In the genomic region with DNA sequence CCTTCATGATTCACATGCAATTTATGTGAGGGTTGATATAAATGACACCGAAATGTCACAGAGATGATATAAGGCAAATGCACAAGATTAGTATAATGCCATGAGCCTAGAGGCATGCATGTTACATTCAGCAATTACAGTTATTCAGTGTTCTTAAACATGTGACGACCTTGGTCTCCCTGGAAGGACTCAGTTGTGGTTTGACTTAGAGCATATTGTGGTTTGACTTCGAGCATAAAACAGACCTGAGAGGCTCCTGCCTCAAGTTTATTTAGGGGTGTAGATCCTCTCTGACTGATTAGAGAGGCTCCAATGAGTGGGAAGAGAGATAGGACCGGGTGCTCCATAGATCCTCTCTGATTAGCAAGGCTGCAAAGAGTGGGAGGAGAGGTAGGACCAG, we compare ENCODE assay signal across 17 cellular contexts.
DNase-seq lines count a peak whose midpoint lies in the region; ATAC-seq and TF ChIP-seq lines count a peak whose summit lies in the region.
"Had no signal": no experiment of that assay in that cellular context is flagged by ENCODE, and none has a peak within 500 bp of the region (broad histone marks: within the 10 kb centered on the region; RNA-seq: fewer than 3 reads in every experiment).

No MANE protein-coding gene starts in this region.

- no peak overlapping the region for H3K27ac ChIP-seq in OCI-LY3 (ENCODE audit: low read length)
- H3K27ac ChIP-seq in smooth muscle cell (ENCODE audit: low read depth) = peak overlapping the region; percentile 39
- H3K27ac ChIP-seq: BLaER1, HL-60 had no signal

- H3K9me3 Mint-ChIP-seq in activated CD4-positive, alpha-beta T cell treated with anti-CD3 and anti-CD28 coated beads for 36 hours (ENCODE audit: low read depth) = peaks cover 4% of the 10 kb centered on the region
- H3K9me3 Mint-ChIP-seq in activated CD4-positive, alpha-beta T cell treated with anti-CD3 and anti-CD28 coated beads, Interleukin-2, amount 10 ng/mL, durations not matched to agents 7 days and 5 days = peaks cover 5% of the 10 kb centered on the region

- H3K27me3 ChIP-seq in OCI-LY3 (ENCODE audit: low read depth, low read length) = no peaks in the 10 kb centered on the region
- H3K27me3 ChIP-seq in smooth muscle cell (ENCODE audit: low read depth) = no peaks in the 10 kb centered on the region
- H3K27me3 ChIP-seq: BLaER1 had no signal

- WGBS in smooth muscle cell (ENCODE audit: low lambda C conversion rate) = 30% methylated on average over 4 of the region's 4 CpGs

- POLR2A ChIA-PET in activated CD4-positive, alpha-beta T cell treated with anti-CD3 and anti-CD28 coated beads for 36 hours (lab: Charles Lee) = no interaction called here
- POLR2A ChIA-PET in activated CD4-positive, alpha-beta T cell treated with anti-CD3 and anti-CD28 coated beads, Interleukin-2, amount 10 ng/mL, durations not matched to agents 7 days and 5 days (lab: Charles Lee) = no interaction called here

- H3F3A ChIP-seq in smooth muscle cell (ENCODE audit: low read depth) = no peaks in the 10 kb centered on the region

- H3K9ac ChIP-seq in OCI-LY3 (ENCODE audit: low read length) (no peak overlapping the region), smooth muscle cell (ENCODE audit: low read depth) (no peak overlapping the region)
- H3K9ac ChIP-seq: BLaER1 had no signal

- H3K4me1 Mint-ChIP-seq in activated CD4-positive, alpha-beta T cell treated with anti-CD3 and anti-CD28 coated beads for 36 hours = peaks cover 2% of the 10 kb centered on the region
- peaks cover 11% of the 10 kb centered on the region for H3K4me1 Mint-ChIP-seq in activated CD4-positive, alpha-beta T cell treated with anti-CD3 and anti-CD28 coated beads, Interleukin-2, amount 10 ng/mL, durations not matched to agents 7 days and 5 days
- H3K4me1 Mint-ChIP-seq: H9 had no signal

- H3K4me2 ChIP-seq in OCI-LY3 (ENCODE audit: low read length) = no peak overlapping the region
- H3K4me2 ChIP-seq in smooth muscle cell = peak overlapping the region; percentile 4
- H3K4me2 ChIP-seq: BLaER1 had no signal

- H3K4me1 ChIP-seq in OCI-LY3 (ENCODE audit: low read length) = no peaks in the 10 kb centered on the region
- no peaks in the 10 kb centered on the region for H3K4me1 ChIP-seq in smooth muscle cell (ENCODE audit: low read depth)
- H3K4me1 ChIP-seq: BLaER1 had no signal

- H3K27ac Mint-ChIP-seq in activated CD4-positive, alpha-beta T cell treated with anti-CD3 and anti-CD28 coated beads for 36 hours = peak overlapping the region; percentile 12
- no peak overlapping the region for H3K27ac Mint-ChIP-seq in activated CD4-positive, alpha-beta T cell treated with anti-CD3 and anti-CD28 coated beads, Interleukin-2, amount 10 ng/mL, durations not matched to agents 7 days and 5 days
- H3K27ac Mint-ChIP-seq: H9 had no signal

- intact Hi-C loops in activated CD4-positive, alpha-beta T cell treated with anti-CD3 and anti-CD28 coated beads for 36 hours (cut with DNase I, micrococcal nuclease) = no loop called here

- H4K20me1 ChIP-seq in OCI-LY3 (ENCODE audit: insufficient read depth, low read length) (no peaks in the 10 kb centered on the region), smooth muscle cell (ENCODE audit: low read depth) (no peaks in the 10 kb centered on the region)
- H4K20me1 ChIP-seq: BLaER1 had no signal

- H3K4me3 Mint-ChIP-seq in activated CD4-positive, alpha-beta T cell treated with anti-CD3 and anti-CD28 coated beads for 36 hours = no peak overlapping the region
- H3K4me3 Mint-ChIP-seq in activated CD4-positive, alpha-beta T cell treated with anti-CD3 and anti-CD28 coated beads, Interleukin-2, amount 10 ng/mL, durations not matched to agents 7 days and 5 days = no peak overlapping the region
- H3K4me3 Mint-ChIP-seq: H9 had no signal

- H2AFZ ChIP-seq in OCI-LY3 (ENCODE audit: low read depth, low read length) (0 out of 2 replicates have a peak overlapping the region, but pooled peaks have one; percentile 37), smooth muscle cell (ENCODE audit: low read depth) (no peak overlapping the region)

- CTCF ChIA-PET in activated CD4-positive, alpha-beta T cell treated with anti-CD3 and anti-CD28 coated beads for 36 hours (lab: Charles Lee) = no interaction called here
- CTCF ChIA-PET in activated CD4-positive, alpha-beta T cell treated with anti-CD3 and anti-CD28 coated beads, Interleukin-2, amount 10 ng/mL, durations not matched to agents 7 days and 5 days (lab: Charles Lee) = no interaction called here

- DNase-seq in activated CD4-positive, alpha-beta T cell treated with anti-CD3 and anti-CD28 coated beads for 36 hours = no peak
- DNase-seq in activated CD4-positive, alpha-beta T cell treated with anti-CD3 and anti-CD28 coated beads, Interleukin-2, amount 10 ng/mL, durations not matched to agents 7 days and 5 days = no peak
- peak; percentile 68 for DNase-seq in Jurkat, Clone E6-1 (ENCODE audit: low read depth, low spot score)
- DNase-seq in smooth muscle cell (lab: John Stamatoyannopoulos, UW; ENCODE audit: unreplicated experiment) (no peak), NCI-H1694 treated with DMSO at 0.1 percent for 48 hours (lab: John Stamatoyannopoulos, UW) (no peak), NCI-H69 (lab: John Stamatoyannopoulos, UW) (no peak), NCI-H82 (lab: John Stamatoyannopoulos, UW) (no peak)
- DNase-seq: 8988T, AML-193, Calu3, DMS 273 treated with DMSO at 0.1 percent for 48 hours, GOT3, H9 had no signal

- H3K4me3 ChIP-seq in Jurkat, Clone E6-1 (ENCODE audit: low read length) = no peak overlapping the region
- no peak overlapping the region for H3K4me3 ChIP-seq in OCI-LY3 (ENCODE audit: low read length)
- no peak overlapping the region for H3K4me3 ChIP-seq in smooth muscle cell
- H3K4me3 ChIP-seq: BLaER1, GM12878 had no signal

- ATAC-seq in activated CD4-positive, alpha-beta T cell treated with anti-CD3 and anti-CD28 coated beads for 36 hours = peak; percentile 12
- ATAC-seq: GM12878 had no signal

- TF ChIP-seq CTCF in OCI-LY3 (IDR thresholded peaks at IDR 0.05; ENCODE audit: low read depth, low read length) (no peak), smooth muscle cell (IDR thresholded peaks at IDR 0.05; ENCODE audit: borderline replicate concordance, insufficient read depth, poor library complexity, severe bottlenecking) (no peak)

- no peaks in the 10 kb centered on the region for H3K9me3 ChIP-seq in OCI-LY3 (ENCODE audit: insufficient read depth, low read length)
- H3K9me3 ChIP-seq in smooth muscle cell (replicated peaks; ENCODE audit: low read depth) = no peaks in the 10 kb centered on the region
- H3K9me3 ChIP-seq: BLaER1 had no signal

- H3K36me3 ChIP-seq in OCI-LY3 (replicated peaks; ENCODE audit: low read depth, low read length) (no peaks in the 10 kb centered on the region), smooth muscle cell (ENCODE audit: low read depth) (no peaks in the 10 kb centered on the region)
- H3K36me3 ChIP-seq: BLaER1 had no signal

- H3K27me3 Mint-ChIP-seq in activated CD4-positive, alpha-beta T cell treated with anti-CD3 and anti-CD28 coated beads for 36 hours = no peaks in the 10 kb centered on the region
- H3K27me3 Mint-ChIP-seq in activated CD4-positive, alpha-beta T cell treated with anti-CD3 and anti-CD28 coated beads, Interleukin-2, amount 10 ng/mL, durations not matched to agents 7 days and 5 days = no peaks in the 10 kb centered on the region

- H3K36me3 Mint-ChIP-seq in activated CD4-positive, alpha-beta T cell treated with anti-CD3 and anti-CD28 coated beads for 36 hours (ENCODE audit: low read depth) = no peaks in the 10 kb centered on the region
- H3K36me3 Mint-ChIP-seq in activated CD4-positive, alpha-beta T cell treated with anti-CD3 and anti-CD28 coated beads, Interleukin-2, amount 10 ng/mL, durations not matched to agents 7 days and 5 days (ENCODE audit: low read depth) = no peaks in the 10 kb centered on the region

- no peaks in the 10 kb centered on the region for H3K79me2 ChIP-seq in OCI-LY3 (ENCODE audit: low read length)
- no peaks in the 10 kb centered on the region for H3K79me2 ChIP-seq in smooth muscle cell (ENCODE audit: low read depth)
